Comparison of ENCODE assay signal across 17 cellular contexts in the genomic region with DNA sequence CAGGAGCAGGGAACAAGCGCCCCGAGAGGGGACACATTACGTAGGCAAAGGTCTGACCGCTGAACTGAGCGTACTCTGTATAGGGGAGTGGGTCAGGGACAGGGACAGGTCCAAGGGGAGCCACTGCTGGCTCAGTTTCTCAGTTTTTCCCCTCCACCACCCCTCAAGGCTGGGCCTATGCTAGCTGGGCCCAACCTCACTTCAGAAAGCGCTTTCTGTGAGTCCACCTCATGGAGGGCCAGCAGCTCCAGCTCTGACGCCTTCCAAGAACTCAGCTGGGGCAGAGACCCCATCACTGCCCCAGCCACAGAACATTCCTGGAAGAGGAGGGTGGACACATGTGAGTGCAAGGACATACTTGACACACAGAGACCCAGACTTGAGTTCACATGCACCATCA.
DNase-seq lines count a peak whose midpoint lies in the region; ATAC-seq and TF ChIP-seq lines count a peak whose summit lies in the region.
"Had no signal": no experiment of that assay in that cellular context is flagged by ENCODE, and none has a peak within 500 bp of the region (broad histone marks: within the 10 kb centered on the region; RNA-seq: fewer than 3 reads in every experiment).

No MANE protein-coding gene starts in this region.

- H3K9ac ChIP-seq in smooth muscle cell (ENCODE audit: low read depth): no peak overlapping the region

- CTCF ChIA-PET in CD8-positive, alpha-beta T cell (lab: Charles Lee): no interaction called here

- TF ChIP-seq CTCF in right atrium auricular region (IDR thresholded peaks at IDR 0.05): no peak
- TF ChIP-seq CTCF in smooth muscle cell (IDR thresholded peaks at IDR 0.05; ENCODE audit: borderline replicate concordance, insufficient read depth, poor library complexity, severe bottlenecking): no peak
- TF ChIP-seq CTCF in CD8-positive, alpha-beta T cell (IDR thresholded peaks at IDR 0.05): no peak

- 92% methylated on average over 7 of the region's 7 CpGs for WGBS in smooth muscle cell (ENCODE audit: low lambda C conversion rate)

- H3K4me2 ChIP-seq in smooth muscle cell: peak overlapping the region; percentile 60
- H3K4me2 ChIP-seq: PC-9 had no signal

- no peak for ATAC-seq in left cardiac atrium
- no peak for ATAC-seq in CD8-positive, alpha-beta T cell
- ATAC-seq: HepG2 had no signal

- H3F3A ChIP-seq in smooth muscle cell (ENCODE audit: low read depth): no peaks in the 10 kb centered on the region

- POLR2A ChIA-PET in CD8-positive, alpha-beta T cell (lab: Charles Lee): no interaction called here

- H3K4me3 Mint-ChIP-seq in CD8-positive, alpha-beta T cell: no peak overlapping the region
- H3K4me3 Mint-ChIP-seq: CD4-positive, CD25-positive, alpha-beta regulatory T cell had no signal

- H3K9me3 ChIP-seq in right atrium auricular region (no peaks in the 10 kb centered on the region), smooth muscle cell (replicated peaks; ENCODE audit: low read depth) (no peaks in the 10 kb centered on the region)
- H3K9me3 ChIP-seq in CD8-positive, alpha-beta T cell (ENCODE audit: low read length): no peaks in the 10 kb centered on the region

- H3K27me3 ChIP-seq in right atrium auricular region (no peaks in the 10 kb centered on the region), smooth muscle cell (ENCODE audit: low read depth) (no peaks in the 10 kb centered on the region)
- no peaks in the 10 kb centered on the region for H3K27me3 ChIP-seq in CD8-positive, alpha-beta T cell (ENCODE audit: insufficient read depth, low read length)

- DNase-seq in right atrium auricular region (ENCODE audit: low spot score) (peak; percentile 30), left cardiac atrium (no peak), islet precursor cell (peak; percentile 22), smooth muscle cell (lab: John Stamatoyannopoulos, UW; ENCODE audit: unreplicated experiment) (no peak), NCI-H1694 (lab: John Stamatoyannopoulos, UW) (no peak), posterior vena cava (ENCODE audit: low spot score) (no peak)
- no peak for DNase-seq in NK-92 treated with Interleukin-12 subunit alpha and Interleukin-12 subunit beta, amount 100 ng/mL, for 24 hours (lab: John Stamatoyannopoulos, UW)
- no peak for DNase-seq in CD8-positive, alpha-beta T cell
- DNase-seq: CD4-positive, CD25-positive, alpha-beta regulatory T cell; H7; KG1; NCI-H1092; NCI-H146; NCI-H2081 treated with DMSO at 0.1 percent for 48 hours; NCI-H510A treated with DMSO at 0.1 percent for 48 hours; PC-9 had no signal

- no peaks in the 10 kb centered on the region for H3K4me1 ChIP-seq in right atrium auricular region
- peaks cover 2% of the 10 kb centered on the region for H3K4me1 ChIP-seq in smooth muscle cell (ENCODE audit: low read depth)
- H3K4me1 ChIP-seq in CD8-positive, alpha-beta T cell (ENCODE audit: insufficient read depth, low read length): no peaks in the 10 kb centered on the region

- H3K27ac ChIP-seq in right atrium auricular region: no peak overlapping the region
- peak overlapping the region; percentile 38 for H3K27ac ChIP-seq in smooth muscle cell (ENCODE audit: low read depth)
- H3K27ac ChIP-seq in CD8-positive, alpha-beta T cell (ENCODE audit: low read depth, low read length): no peak overlapping the region
- H3K27ac ChIP-seq: PC-9 had no signal

- no peaks in the 10 kb centered on the region for H3K36me3 ChIP-seq in right atrium auricular region
- no peaks in the 10 kb centered on the region for H3K36me3 ChIP-seq in smooth muscle cell (ENCODE audit: low read depth)
- H3K36me3 ChIP-seq in CD8-positive, alpha-beta T cell (ENCODE audit: insufficient read depth, low read length): no peaks in the 10 kb centered on the region

- H3K27ac Mint-ChIP-seq in CD8-positive, alpha-beta T cell: no peak overlapping the region

- no peaks in the 10 kb centered on the region for H3K9me3 Mint-ChIP-seq in CD8-positive, alpha-beta T cell

- no peak overlapping the region for H2AFZ ChIP-seq in smooth muscle cell (ENCODE audit: low read depth)
- H2AFZ ChIP-seq: PC-9 had no signal

- H3K4me3 ChIP-seq in right atrium auricular region (no peak overlapping the region), smooth muscle cell (no peak overlapping the region)
- no peak overlapping the region for H3K4me3 ChIP-seq in CD8-positive, alpha-beta T cell (ENCODE audit: low read depth, low read length)
- H3K4me3 ChIP-seq: PC-9 had no signal

- no peaks in the 10 kb centered on the region for H4K20me1 ChIP-seq in smooth muscle cell (ENCODE audit: low read depth)

- intact Hi-C loops in left cardiac atrium (cut with DNase I) (no loop called here), posterior vena cava (cut with DNase I) (loop anchor here in 1 of 2 donors (5.0 kb wide), 1 partner anchor 1328 kb away; no protein-coding TSS in a partner anchor)
- intact Hi-C loops in CD8-positive, alpha-beta T cell (cut with DNase I, micrococcal nuclease): no loop called here

- H3K79me2 ChIP-seq in smooth muscle cell (ENCODE audit: low read depth): no peaks in the 10 kb centered on the region

- no peaks in the 10 kb centered on the region for H3K4me1 Mint-ChIP-seq in CD8-positive, alpha-beta T cell (ENCODE audit: low read depth)
- H3K4me1 Mint-ChIP-seq: CD4-positive, CD25-positive, alpha-beta regulatory T cell had no signal

- no peaks in the 10 kb centered on the region for H3K36me3 Mint-ChIP-seq in CD8-positive, alpha-beta T cell
- H3K36me3 Mint-ChIP-seq: CD4-positive, CD25-positive, alpha-beta regulatory T cell had no signal

- H3K27me3 Mint-ChIP-seq in CD8-positive, alpha-beta T cell (ENCODE audit: low read depth): peaks cover 19% of the 10 kb centered on the region
- H3K27me3 Mint-ChIP-seq: CD4-positive, CD25-positive, alpha-beta regulatory T cell had no signal

Comparison
In these comparisons a context has a peak if more than half of its experiments do, and no peak if none do; other contexts are left out.
1. DNase-seq: peak in right atrium auricular region (single experiment) and islet precursor cell (single experiment); none in left cardiac atrium (single experiment), smooth muscle cell (single experiment), NK-92 treated with Interleukin-12 subunit alpha and Interleukin-12 subunit beta, amount 100 ng/mL, for 24 hours (single experiment), NCI-H1694 (single experiment), CD8-positive, alpha-beta T cell (0 of 7) and posterior vena cava (single experiment).